Comparison of ENCODE assay signal across 1 cellular context in genomic region chr4:8847764-8848163, GRCh38.
TF ChIP-seq lines count a peak whose summit lies in the region.

No MANE protein-coding gene starts in this region.

TF ChIP-seq in K562, 482 proteins besides CTCF, POLR2A, EP300 and RAD21 (continued from another document):
- no peak for TF ChIP-seq PKNOX1 (IDR thresholded peaks at IDR 0.05)
